9 cellular contexts compared by ENCODE assay signal in the genomic region with DNA sequence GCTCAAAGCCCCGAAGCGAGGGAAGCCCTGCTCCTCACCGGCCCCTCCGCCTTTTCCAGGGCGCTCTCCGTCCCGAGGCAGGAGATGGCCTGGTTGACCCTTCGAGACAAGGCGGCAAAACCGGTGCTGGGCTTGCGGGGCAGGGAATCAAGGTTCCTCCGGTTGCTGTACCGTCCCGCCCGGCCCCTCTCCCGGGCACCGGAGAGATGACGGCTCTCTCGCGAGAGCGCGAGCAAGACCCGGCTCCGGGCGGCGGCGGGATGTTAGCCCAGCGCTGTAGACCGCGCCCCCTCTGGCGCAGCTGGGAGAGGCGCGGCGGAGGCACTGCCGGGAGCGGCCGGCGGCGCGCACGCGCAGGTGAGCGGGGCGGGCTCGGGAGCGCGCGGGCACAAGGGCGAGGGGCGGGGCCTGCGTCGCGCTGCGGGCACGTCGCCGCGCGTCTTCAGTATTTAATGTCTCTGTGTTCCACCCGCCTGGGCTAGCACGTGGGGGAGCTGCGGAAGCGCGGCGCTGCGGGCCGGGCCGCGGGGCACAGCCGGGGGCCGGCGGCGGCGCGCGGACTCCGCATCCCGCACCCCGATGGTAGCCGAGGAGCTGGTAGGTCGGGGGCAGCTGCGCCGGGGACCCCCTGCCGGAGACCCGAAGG. TPM values are rescaled to one million over a fixed set of nuclear protein-coding genes. Genes with fewer than 3 reads are reported as not detected.
DNase-seq lines count a peak whose midpoint lies in the region; ATAC-seq, FAIRE-seq and TF ChIP-seq lines count a peak whose summit lies in the region.
"Had no signal": no experiment of that assay in that cellular context is flagged by ENCODE, and none has a peak within 500 bp of the region (broad histone marks: within the 10 kb centered on the region; RNA-seq: fewer than 3 reads in every experiment).

A gene with protein sequence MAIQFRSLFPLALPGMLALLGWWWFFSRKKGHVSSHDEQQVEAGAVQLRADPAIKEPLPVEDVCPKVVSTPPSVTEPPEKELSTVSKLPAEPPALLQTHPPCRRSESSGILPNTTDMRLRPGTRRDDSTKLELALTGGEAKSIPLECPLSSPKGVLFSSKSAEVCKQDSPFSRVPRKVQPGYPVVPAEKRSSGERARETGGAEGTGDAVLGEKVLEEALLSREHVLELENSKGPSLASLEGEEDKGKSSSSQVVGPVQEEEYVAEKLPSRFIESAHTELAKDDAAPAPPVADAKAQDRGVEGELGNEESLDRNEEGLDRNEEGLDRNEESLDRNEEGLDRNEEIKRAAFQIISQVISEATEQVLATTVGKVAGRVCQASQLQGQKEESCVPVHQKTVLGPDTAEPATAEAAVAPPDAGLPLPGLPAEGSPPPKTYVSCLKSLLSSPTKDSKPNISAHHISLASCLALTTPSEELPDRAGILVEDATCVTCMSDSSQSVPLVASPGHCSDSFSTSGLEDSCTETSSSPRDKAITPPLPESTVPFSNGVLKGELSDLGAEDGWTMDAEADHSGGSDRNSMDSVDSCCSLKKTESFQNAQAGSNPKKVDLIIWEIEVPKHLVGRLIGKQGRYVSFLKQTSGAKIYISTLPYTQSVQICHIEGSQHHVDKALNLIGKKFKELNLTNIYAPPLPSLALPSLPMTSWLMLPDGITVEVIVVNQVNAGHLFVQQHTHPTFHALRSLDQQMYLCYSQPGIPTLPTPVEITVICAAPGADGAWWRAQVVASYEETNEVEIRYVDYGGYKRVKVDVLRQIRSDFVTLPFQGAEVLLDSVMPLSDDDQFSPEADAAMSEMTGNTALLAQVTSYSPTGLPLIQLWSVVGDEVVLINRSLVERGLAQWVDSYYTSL (plus strand): TSS at position 445 of the 646 bp plus-strand sequence. CDS start 20,219 bp downstream, outside the sequence.

- 0 out of 2 replicates have a peak, but pooled peaks have one; percentile 13 for TF ChIP-seq CTCF in BJ (IDR thresholded peaks at IDR 0.05; ENCODE audit: insufficient read depth, low read depth, low read length)
- TF ChIP-seq CTCF in chondrocyte (IDR thresholded peaks at IDR 0.05): peak; percentile 44

- peak within 1 kb of the TSS; percentile 87 for H3K4me3 Mint-ChIP-seq in chondrocyte (ENCODE audit: unreplicated experiment)

- no peaks in the 10 kb centered on the region for H3K36me3 ChIP-seq in BJ (ENCODE audit: control insufficient read depth, insufficient read depth, low read length)

- peak; percentile 87 for FAIRE-seq in GM19239 (lab: Jason Lieb, UNC)
- FAIRE-seq: islet of Langerhans had no signal

- peaks cover 2% of the 10 kb centered on the region for H3K27me3 Mint-ChIP-seq in chondrocyte (ENCODE audit: low read depth)

- H3K27ac Mint-ChIP-seq in chondrocyte (ENCODE audit: unreplicated experiment): peak within 1 kb of the TSS; percentile 93

- H3K9me3 Mint-ChIP-seq in chondrocyte (ENCODE audit: low read depth): no peaks in the 10 kb centered on the region

- H3K4me3 ChIP-seq in BJ (ENCODE audit: low read depth, low read length): peak within 1 kb of the TSS; percentile 97

- POLR2A ChIA-PET in BJ (lab: Charles Lee): no interaction called here

- H3K27me3 ChIP-seq in BJ (ENCODE audit: control insufficient read depth, insufficient read depth, low read length): no peaks in the 10 kb centered on the region; the same call in 1 of the 2 replicates

- peaks cover 14% of the 10 kb centered on the region for H3K4me1 Mint-ChIP-seq in chondrocyte (ENCODE audit: low read depth)

- peak; percentile 81 for ATAC-seq in HG03442 (IDR thresholded peaks at IDR 0.05; ENCODE audit: unreplicated experiment)

- peak; percentile 61 for DNase-seq in BJ (ENCODE audit: low read depth)
- DNase-seq in GM19239 (ENCODE audit: insufficient read length, low spot score): peak; percentile 93
- peak; percentile 97 for DNase-seq in NCI-H510A treated with DMSO at 0.1 percent for 48 hours (lab: John Stamatoyannopoulos, UW)
- DNase-seq in activated CD4-positive, alpha-beta T cell treated with anti-CD3 and anti-CD28 coated beads for 24 hours (ENCODE audit: low read depth in 2 of 2): peak; percentile 85 to 89
- peak; percentile 98 for DNase-seq in chondrocyte (ENCODE audit: low spot score)
- peak; percentile 87 for DNase-seq in kidney glomerular epithelial cell (lab: John Stamatoyannopoulos, UW)
- DNase-seq in stimulated activated CD4-positive, alpha-beta T cell treated with anti-CD3 and anti-CD28 coated beads, Interleukin-1b, Interleukin-23, amount 100 ng/mL, for 1 hour (ENCODE audit: low read depth in 2 of 2): peak; percentile 81 to 89

- CTCF ChIA-PET in BJ (lab: Yijun Ruan, JAX): interaction anchor here (1.1 to 1.2 kb wide), 3 partner anchors 12 to 749 kb away, joined by 3 to 4 read pairs (median 3); no protein-coding TSS in a partner anchor

- no peaks in the 10 kb centered on the region for H3K36me3 Mint-ChIP-seq in chondrocyte (ENCODE audit: low read depth)

RNA-seq across cellular contexts. Expression of the gene that starts here (rescaled TPM):
- 8.1 and 15.7 TPM in 2 replicates for polyA plus RNA-seq in BJ (2011; rRNA removed)
- polyA minus RNA-seq in BJ (2011; rRNA and poly(A)+ RNA removed): 18.9 and 21.2 TPM in 2 replicates
- 11.5 to 14.8 TPM (median 14.2 TPM) in 3 replicates for total RNA-seq in chondrocyte

Comparison
In these comparisons a context has a peak if more than half of its experiments do, and no peak if none do; other contexts are left out.
1. Peak in every context shown above with its lines: DNase-seq, ATAC-seq and H3K4me3 ChIP-seq.